In the genomic region with DNA sequence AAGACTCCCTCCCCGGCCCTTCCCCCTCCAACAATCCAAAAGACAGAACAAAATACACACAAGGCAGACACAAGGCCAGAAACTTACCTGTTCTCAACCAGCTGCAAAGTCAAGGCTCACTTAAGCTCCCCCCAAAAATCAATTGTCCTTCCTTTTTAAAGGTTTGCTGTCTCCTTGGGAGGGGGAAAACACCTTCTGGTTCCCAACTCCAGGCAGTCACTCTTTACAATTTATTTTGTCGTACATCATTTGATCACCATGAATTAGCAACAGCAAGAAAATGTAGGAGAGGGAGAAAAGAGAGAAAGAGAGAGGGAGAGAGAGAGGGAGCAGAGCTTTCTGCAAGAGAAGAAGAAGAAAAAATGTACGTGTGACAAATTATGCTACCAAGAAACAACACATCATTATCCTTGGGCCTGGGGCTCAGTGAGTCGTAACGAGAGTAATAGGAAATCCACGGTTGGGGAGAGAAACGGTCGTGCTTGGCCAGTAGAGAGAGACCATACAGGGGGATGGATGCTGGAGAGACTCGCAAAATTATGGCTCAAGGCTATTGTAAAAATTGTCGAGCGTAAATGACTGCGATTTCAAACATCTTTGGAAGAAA, we compare ENCODE assay signal across 11 cellular contexts. TPM values are rescaled to one million over a fixed set of nuclear protein-coding genes. Genes with fewer than 3 reads are reported as not detected.
DNase-seq lines count a peak whose midpoint lies in the region; ATAC-seq, FAIRE-seq and TF ChIP-seq lines count a peak whose summit lies in the region.
"Had no signal": no experiment of that assay in that cellular context is flagged by ENCODE, and none has a peak within 500 bp of the region (broad histone marks: within the 10 kb centered on the region; RNA-seq: fewer than 3 reads in every experiment).

A gene with protein sequence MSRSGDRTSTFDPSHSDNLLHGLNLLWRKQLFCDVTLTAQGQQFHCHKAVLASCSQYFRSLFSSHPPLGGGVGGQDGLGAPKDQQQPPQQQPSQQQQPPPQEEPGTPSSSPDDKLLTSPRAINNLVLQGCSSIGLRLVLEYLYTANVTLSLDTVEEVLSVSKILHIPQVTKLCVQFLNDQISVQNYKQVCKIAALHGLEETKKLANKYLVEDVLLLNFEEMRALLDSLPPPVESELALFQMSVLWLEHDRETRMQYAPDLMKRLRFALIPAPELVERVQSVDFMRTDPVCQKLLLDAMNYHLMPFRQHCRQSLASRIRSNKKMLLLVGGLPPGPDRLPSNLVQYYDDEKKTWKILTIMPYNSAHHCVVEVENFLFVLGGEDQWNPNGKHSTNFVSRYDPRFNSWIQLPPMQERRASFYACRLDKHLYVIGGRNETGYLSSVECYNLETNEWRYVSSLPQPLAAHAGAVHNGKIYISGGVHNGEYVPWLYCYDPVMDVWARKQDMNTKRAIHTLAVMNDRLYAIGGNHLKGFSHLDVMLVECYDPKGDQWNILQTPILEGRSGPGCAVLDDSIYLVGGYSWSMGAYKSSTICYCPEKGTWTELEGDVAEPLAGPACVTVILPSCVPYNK (minus strand): TSS at position 444 of the 607 bp plus-strand sequence. CDS start 2,432 bp downstream, outside the sequence.

- H3K4me1 ChIP-seq in HepG2 (ENCODE audit: insufficient read depth, low read length) = peaks cover 35% of the 10 kb centered on the region
- peaks cover 0 to 12% (median 0%) of the 10 kb centered on the region in 4 donors for H3K4me1 ChIP-seq in right lobe of liver
- no peaks in the 10 kb centered on the region for H3K4me1 ChIP-seq in mammary epithelial cell (ENCODE audit: insufficient read depth, low read length)

- peak within 1 kb of the TSS; percentile 93 for H3K27ac ChIP-seq in HepG2 (ENCODE audit: extremely low read length, insufficient read depth, low read length)
- no peak within 1 kb of the TSS for H3K27ac ChIP-seq in right lobe of liver
- H3K27ac ChIP-seq in mammary epithelial cell (ENCODE audit: insufficient read depth, low read depth, low read length) = no peak within 1 kb of the TSS

- TF ChIP-seq EP300 in HepG2 (IDR thresholded peaks at IDR 0.05; ENCODE audit: low read depth in 2 of 2, low read length in 2 of 2) (no peak), HepG2 (CRISPR knock-in tag; IDR thresholded peaks at IDR 0.05; ENCODE audit: borderline replicate concordance) (no peak)

- intact Hi-C loops in HepG2 (cut with micrococcal nuclease; ENCODE audit: unreplicated experiment) = no loop called here
- intact Hi-C loops in right lobe of liver (cut with DNase I) = no loop called here
- intact Hi-C loops in mammary epithelial cell (cut with micrococcal nuclease) = no loop called here
- intact Hi-C loops in left colon (cut with DNase I, micrococcal nuclease) = no loop called here

- H3K4me1 Mint-ChIP-seq in nephron progenitor cell = peaks cover 58% of the 10 kb centered on the region

- H3K27ac Mint-ChIP-seq in nephron progenitor cell = peak within 1 kb of the TSS; percentile 84

- POLR2A ChIA-PET in HepG2 (lab: Yijun Ruan, JAX) = interaction anchor here (0.8 to 7.7 kb wide), 2 partner anchors 11 to 31 kb away, joined by 3 to 136 read pairs; no protein-coding TSS in a partner anchor

- TF ChIP-seq RAD21 in HepG2 (CRISPR knock-in tag; IDR thresholded peaks at IDR 0.05) = no peak

- H3K9me3 ChIP-seq in HepG2 (ENCODE audit: low read length) = no peaks in the 10 kb centered on the region
- H3K9me3 ChIP-seq in right lobe of liver = no peaks in the 10 kb centered on the region
- no peaks in the 10 kb centered on the region for H3K9me3 ChIP-seq in mammary epithelial cell (replicated peaks; ENCODE audit: insufficient read depth, low read length)

- DNase-seq in HepG2 (ENCODE audit: low spot score) = no peak
- no peak for DNase-seq in right lobe of liver
- no peak for DNase-seq in mammary epithelial cell
- peak; percentile 32 for DNase-seq in nephron progenitor cell
- no peak for DNase-seq in OCI-M1 (lab: John Stamatoyannopoulos, UW)
- no peak for DNase-seq in DMS153 treated with DMSO at 0.1 percent for 48 hours (lab: John Stamatoyannopoulos, UW; ENCODE audit: unreplicated experiment)
- DNase-seq in left colon = no peak
- DNase-seq in CD1c-positive myeloid dendritic cell (ENCODE audit: extremely low spot score) = no peak
- DNase-seq: activated CD4-positive, alpha-beta T cell treated with anti-CD3 and anti-CD28 coated beads for 4 hours; stimulated activated CD4-positive, alpha-beta T cell treated with anti-CD3 and anti-CD28 coated beads, Interleukin-2, amount 100 ng/mL, for 48 hours had no signal

- dilution Hi-C loops in mammary epithelial cell (cut with HindIII; ENCODE audit: low sequenced_read_pairs) = no loop called here

- no peaks in the 10 kb centered on the region for H3K9me3 Mint-ChIP-seq in nephron progenitor cell

- peak within 1 kb of the TSS; percentile 88 to 93 (median 93) for H3K4me3 ChIP-seq in HepG2 (replicated peaks in 1 of 3; ENCODE audit: insufficient read depth in 1 of 3, low read depth in 2 of 3, low read length in 3 of 3)
- H3K4me3 ChIP-seq in right lobe of liver = peak within 1 kb of the TSS in 1 of 3 donors; percentile 16
- H3K4me3 ChIP-seq in mammary epithelial cell (replicated peaks in 1 of 3; ENCODE audit: insufficient read depth in 1 of 3, low read depth in 2 of 3, low read length in 3 of 3) = no peak within 1 kb of the TSS

- H3K4me3 Mint-ChIP-seq in nephron progenitor cell = peak within 1 kb of the TSS; percentile 85

- H3K9ac ChIP-seq in HepG2 (ENCODE audit: insufficient read depth, low read depth, low read length) (peak within 1 kb of the TSS; percentile 61), mammary epithelial cell (ENCODE audit: insufficient read depth, low read length) (no peak within 1 kb of the TSS)

- no peak for FAIRE-seq in HepG2 (lab: Jason Lieb, UNC)

- H4K20me1 ChIP-seq in HepG2 (ENCODE audit: insufficient read depth, low read length) (no peaks in the 10 kb centered on the region), mammary epithelial cell (ENCODE audit: insufficient read depth, low read length) (no peaks in the 10 kb centered on the region)

- no peaks in the 10 kb centered on the region for H3K36me3 Mint-ChIP-seq in nephron progenitor cell (ENCODE audit: low read depth)

- H3K27me3 ChIP-seq in HepG2 (ENCODE audit: control insufficient read depth in 1 of 2, insufficient read depth in 2 of 2, low read length in 2 of 2) (no peaks in the 10 kb centered on the region; a peak in 1 of 5 replicates), right lobe of liver (peaks cover 6 to 11% of the 10 kb centered on the region in 2 donors), mammary epithelial cell (ENCODE audit: insufficient read depth, low read length) (peaks cover 35% of the 10 kb centered on the region)

- no peak for TF ChIP-seq POLR2A in HepG2 (IDR thresholded peaks at IDR 0.05; ENCODE audit: insufficient read depth in 1 of 2, low read depth in 2 of 2, low read length in 2 of 2)
- no peak for TF ChIP-seq POLR2A in right lobe of liver (IDR thresholded peaks at IDR 0.05)

- WGBS in HepG2 (ENCODE audit: low lambda C conversion rate) = 87% methylated on average over 12 of the region's 12 CpGs
- WGBS in right lobe of liver (ENCODE audit: insufficient coverage, low coverage, low lambda C conversion rate, missing lambda C conversion rate) = 13% methylated on average over 12 of the region's 12 CpGs
- WGBS in mammary epithelial cell (ENCODE audit: low coverage, missing lambda C conversion rate) = 76% methylated on average over 8 of the region's 12 CpGs

- H3K36me3 ChIP-seq in HepG2 (replicated peaks in 1 of 2; ENCODE audit: control insufficient read depth in 1 of 2, insufficient read depth in 2 of 2, low read length in 2 of 2) = no peaks in the 10 kb centered on the region
- H3K36me3 ChIP-seq in right lobe of liver = no peaks in the 10 kb centered on the region
- no peaks in the 10 kb centered on the region for H3K36me3 ChIP-seq in mammary epithelial cell (ENCODE audit: insufficient read depth, low read length)

- TF ChIP-seq CTCF in HepG2 (CRISPR knock-in tag; IDR thresholded peaks at IDR 0.05) (no peak), right lobe of liver (IDR thresholded peaks at IDR 0.05) (no peak), mammary epithelial cell (conservative IDR thresholded peaks at IDR 0.05 in 1 of 2, IDR thresholded peaks at IDR 0.05 in 1 of 2; ENCODE audit: extremely low read depth in 1 of 2, insufficient read depth in 1 of 2, low read depth in 1 of 2, low read length in 2 of 2) (no peak), nephron progenitor cell (IDR thresholded peaks at IDR 0.05) (no peak)

- ATAC-seq in HepG2 (no peak), right lobe of liver (no peak), left colon (no peak)
- ATAC-seq: HCT116 had no signal

- CTCF ChIA-PET in HepG2 (lab: Yijun Ruan, JAX; ENCODE audit: low intra/inter-chr PET ratio, low total read pairs) (no interaction called here), mammary epithelial cell (lab: Charles Lee; ENCODE audit: low non-redundant PET) (no interaction called here)

- in situ Hi-C loops in HepG2 (cut with HindIII; ENCODE audit: extremely low pct_ligation_motif_present, low pct_unique_long_range_greater_than_20kb) (no loop called here), mammary epithelial cell (cut with MboI; ENCODE audit: low sequenced_read_pairs in 2 of 2) (no loop called here)

- BruUV-seq in HepG2 (replicated peaks; lab: Mats Ljungman, UMichigan) (TSS peak; percentile 31), mammary epithelial cell (replicated peaks; lab: Mats Ljungman, UMichigan) (no TSS peak)

- H2AFZ ChIP-seq in HepG2 (ENCODE audit: low read length) = no peak within 1 kb of the TSS
- no peak within 1 kb of the TSS for H2AFZ ChIP-seq in mammary epithelial cell (ENCODE audit: low read depth, low read length)

- H3K4me2 ChIP-seq in HepG2 (ENCODE audit: low read depth, low read length) (peak within 1 kb of the TSS; percentile 68), mammary epithelial cell (ENCODE audit: insufficient read depth, low read depth, low read length) (peak within 1 kb of the TSS; percentile 63)

- H3K27me3 Mint-ChIP-seq in nephron progenitor cell (ENCODE audit: low read depth, poor library complexity) = peaks cover 37% of the 10 kb centered on the region

- H3K79me2 ChIP-seq in HepG2 (ENCODE audit: insufficient read depth, low read length) = peaks cover 40% of the 10 kb centered on the region
- H3K79me2 ChIP-seq in mammary epithelial cell (ENCODE audit: insufficient read depth, low read length) = no peaks in the 10 kb centered on the region

RNA-seq across cellular contexts. Expression of the gene that starts here (rescaled TPM):
- total RNA-seq in HepG2 (2016; rRNA removed; fragmentation: Illumina TruSeq; extraction: Trizol) = 41.8 and 55.3 TPM in 2 replicates
- total RNA-seq in HepG2 (2016; cell fraction: cytosol; rRNA removed; fragmentation: Illumina TruSeq; extraction: Trizol; ENCODE audit: low read depth) = 4.2 and 4.5 TPM in 2 replicates
- total RNA-seq in HepG2 (2016; cell fraction: insoluble cytoplasmic fraction; rRNA removed; fragmentation: Illumina TruSeq; extraction: Trizol) = 41.6 and 49.3 TPM in 2 replicates
- total RNA-seq in HepG2 (2016; cell fraction: membrane; rRNA removed; fragmentation: Illumina TruSeq; extraction: Trizol) = 16.6 and 19.2 TPM in 2 replicates
- total RNA-seq in HepG2 (2016; cell fraction: nucleus; rRNA removed; fragmentation: Illumina TruSeq; extraction: Trizol) = 59.9 and 65.4 TPM in 2 replicates
- 14.5 and 16.0 TPM in 2 replicates for polyA plus RNA-seq in HepG2 (2011; rRNA removed)
- polyA plus RNA-seq in HepG2 (2011; cell fraction: cytosol; rRNA removed) = 8.1 and 12.2 TPM in 2 replicates
- polyA plus RNA-seq in HepG2 (2011; cell fraction: nucleus; rRNA removed) = 25.8 and 30.8 TPM in 2 replicates
- 19.2 and 24.1 TPM in 2 replicates for polyA plus RNA-seq in HepG2 (2012)
- 1.3 and 1.6 TPM in 2 replicates for polyA plus RNA-seq in HepG2 (2016; cell fraction: cytosol; fragmentation: Illumina TruSeq; extraction: Trizol; ENCODE audit: low read depth)
- 42.4 and 43.4 TPM in 2 replicates for polyA plus RNA-seq in HepG2 (2016; cell fraction: insoluble cytoplasmic fraction; fragmentation: Illumina TruSeq; extraction: Trizol; ENCODE audit: low read depth)
- polyA plus RNA-seq in HepG2 (2016; cell fraction: membrane; fragmentation: Illumina TruSeq; extraction: Trizol; ENCODE audit: low read depth) = 5.6 and 6.2 TPM in 2 replicates
- 60.0 and 63.2 TPM in 2 replicates for polyA plus RNA-seq in HepG2 (2016; cell fraction: nucleus; fragmentation: Illumina TruSeq; extraction: Trizol; ENCODE audit: insufficient read depth, low read depth)
- 122 TPM in 1 of 2 replicates, not detected in the other for polyA minus RNA-seq in HepG2 (2011; rRNA and poly(A)+ RNA removed; ENCODE audit: low replicate concordance)
- 19.7 and 21.2 TPM in 2 replicates for polyA minus RNA-seq in HepG2 (2011; cell fraction: cytosol; rRNA and poly(A)+ RNA removed)
- 72.0 and 78.8 TPM in 2 replicates for polyA minus RNA-seq in HepG2 (2011; cell fraction: nucleus; rRNA and poly(A)+ RNA removed)
- total RNA-seq in right lobe of liver = under 1 TPM in 2 of 6 experiments, not detected in 4; 0.09 to 0.24 TPM
- total RNA-seq in mammary epithelial cell = not detected
- not detected for polyA plus RNA-seq in mammary epithelial cell
- polyA minus RNA-seq in mammary epithelial cell = not detected
- total RNA-seq in left colon = under 1 TPM in 1 of 2 donors, not detected in 1; 0.28 TPM

Comparison
In these comparisons a context has a peak if more than half of its experiments do, and no peak if none do; other contexts are left out.
1. RNA of the gene that starts here (total RNA-seq): 4.2 to 65.4 TPM in HepG2; 0.28 TPM in left colon, 0.09 to 0.24 TPM in right lobe of liver and not detected in mammary epithelial cell; every median in the first group is over 4 times any median in the second.
2. H3K4me3 ChIP-seq: peak in HepG2 (3 of 3); none in mammary epithelial cell (0 of 3).